Comparison of ENCODE assay signal across 8 cellular contexts in the genomic region with DNA sequence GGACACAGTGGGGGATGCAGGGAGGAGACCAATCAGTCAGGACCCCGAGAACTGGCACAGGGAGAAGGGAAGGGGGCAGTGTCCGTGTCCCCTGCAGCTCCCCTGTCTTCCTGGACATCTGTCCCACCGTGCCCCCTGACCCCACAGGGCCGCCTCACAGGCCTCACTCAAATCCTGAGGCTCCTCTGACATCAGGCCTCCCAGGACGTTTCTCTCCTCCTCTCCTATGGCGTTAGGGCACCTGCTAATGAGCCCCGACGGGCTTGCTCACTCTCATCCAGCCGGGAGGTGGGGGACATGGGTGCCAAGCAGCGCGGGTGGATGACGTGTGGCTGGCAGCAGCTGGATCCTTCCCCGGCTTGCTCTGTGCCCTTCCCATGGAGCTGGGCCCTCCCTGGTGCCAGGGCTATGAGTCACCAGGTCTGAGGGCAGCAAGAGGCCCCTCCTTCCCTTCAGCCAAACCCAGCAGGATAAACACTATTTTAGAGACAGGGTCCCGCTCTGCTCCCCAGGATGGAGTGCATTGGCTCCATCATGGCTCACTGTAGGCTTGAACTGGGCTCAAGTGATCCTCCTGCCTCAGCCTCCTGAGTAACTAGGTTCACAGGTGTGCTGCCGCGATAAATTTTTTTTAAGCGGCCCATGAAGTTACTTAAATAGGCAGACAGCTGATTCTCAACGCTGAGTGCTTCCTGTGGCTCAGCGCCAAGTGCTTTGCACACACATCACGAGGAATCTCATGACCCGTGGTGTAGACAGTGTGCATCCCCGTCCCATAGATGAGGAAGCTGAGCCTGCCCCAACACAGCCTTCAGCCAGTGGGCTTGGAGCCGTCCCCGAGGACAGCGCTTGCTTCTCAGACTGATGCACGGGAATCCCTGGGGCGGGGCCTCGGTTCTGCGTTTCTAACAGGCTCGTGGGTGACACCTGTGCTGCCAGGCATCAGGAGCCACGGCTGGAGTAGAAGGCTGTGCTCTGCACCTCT.
DNase-seq lines count a peak whose midpoint lies in the region; ATAC-seq and TF ChIP-seq lines count a peak whose summit lies in the region.

No MANE protein-coding gene starts in this region.

- H3K9me3 Mint-ChIP-seq in activated CD4-positive, alpha-beta T cell treated with anti-CD3 and anti-CD28 coated beads, Interleukin-2, amount 10 ng/mL, durations not matched to agents 7 days and 5 days, result no peaks in the 10 kb centered on the region

- POLR2A ChIA-PET in activated CD4-positive, alpha-beta T cell treated with anti-CD3 and anti-CD28 coated beads, Interleukin-2, amount 10 ng/mL, durations not matched to agents 7 days and 5 days (lab: Charles Lee), result no interaction called here

- no peak overlapping the region for H3K4me3 ChIP-seq in psoas muscle

- H3K4me1 Mint-ChIP-seq in activated CD4-positive, alpha-beta T cell treated with anti-CD3 and anti-CD28 coated beads, Interleukin-2, amount 10 ng/mL, durations not matched to agents 7 days and 5 days, result no peaks in the 10 kb centered on the region

- CTCF ChIA-PET in activated CD4-positive, alpha-beta T cell treated with anti-CD3 and anti-CD28 coated beads, Interleukin-2, amount 10 ng/mL, durations not matched to agents 7 days and 5 days (lab: Charles Lee), result interaction anchor here (0.9 kb wide), 1 partner anchor 10 kb away, joined by 3 read pairs; no protein-coding TSS in a partner anchor

- H3K4me1 ChIP-seq in foreskin keratinocyte, result no peaks in the 10 kb centered on the region
- peaks cover 16% of the 10 kb centered on the region for H3K4me1 ChIP-seq in psoas muscle

- H3K27me3 ChIP-seq in foreskin keratinocyte, result peaks cover 8% of the 10 kb centered on the region
- no peaks in the 10 kb centered on the region for H3K27me3 ChIP-seq in psoas muscle (ENCODE audit: insufficient read depth in 3 of 3, low read length in 2 of 3)

- H3K36me3 ChIP-seq in psoas muscle (ENCODE audit: insufficient read depth in 1 of 2, low read depth in 1 of 2), result no peaks in the 10 kb centered on the region

- H3K36me3 Mint-ChIP-seq in activated CD4-positive, alpha-beta T cell treated with anti-CD3 and anti-CD28 coated beads, Interleukin-2, amount 10 ng/mL, durations not matched to agents 7 days and 5 days (ENCODE audit: low read depth), result no peaks in the 10 kb centered on the region

- no peak overlapping the region for H3K27ac Mint-ChIP-seq in activated CD4-positive, alpha-beta T cell treated with anti-CD3 and anti-CD28 coated beads, Interleukin-2, amount 10 ng/mL, durations not matched to agents 7 days and 5 days

- DNase-seq in EH (ENCODE audit: low read depth) (peak; percentile 2), NCI-H774 (lab: John Stamatoyannopoulos, UW) (peak; percentile 35), foreskin keratinocyte (peak; percentile 40 to 60), psoas muscle (peak; percentile 76 to 84), amniotic stem cell (lab: John Stamatoyannopoulos, UW) (no peak)
- DNase-seq in stimulated activated CD4-positive, alpha-beta T cell treated with anti-CD3 and anti-CD28 coated beads, Interleukin-15, amount 100 ng/mL, for 24 hours, result no peak
- DNase-seq in activated CD4-positive, alpha-beta T cell treated with anti-CD3 and anti-CD28 coated beads, Interleukin-2, amount 10 ng/mL, durations not matched to agents 7 days and 5 days, result no peak

- H3K4me3 Mint-ChIP-seq in activated CD4-positive, alpha-beta T cell treated with anti-CD3 and anti-CD28 coated beads, Interleukin-2, amount 10 ng/mL, durations not matched to agents 7 days and 5 days, result no peak overlapping the region

- no peaks in the 10 kb centered on the region for H3K9me3 ChIP-seq in psoas muscle

- TF ChIP-seq CTCF in foreskin keratinocyte (conservative IDR thresholded peaks at IDR 0.05) (no peak), psoas muscle (IDR thresholded peaks at IDR 0.05) (no peak)

- peak; percentile 87 for ATAC-seq in foreskin keratinocyte
- ATAC-seq in psoas muscle, result peak; percentile 49 to 78 (median 62)
- no peak for ATAC-seq in GM19397 (IDR thresholded peaks at IDR 0.05; ENCODE audit: unreplicated experiment)

- 50 to 58% (median 57%) methylated on average over 29 to 31 of the region's 31 CpGs for WGBS in psoas muscle, 3 donors

- intact Hi-C loops in psoas muscle (cut with DNase I), result no loop called here

- H3K27me3 Mint-ChIP-seq in activated CD4-positive, alpha-beta T cell treated with anti-CD3 and anti-CD28 coated beads, Interleukin-2, amount 10 ng/mL, durations not matched to agents 7 days and 5 days, result no peaks in the 10 kb centered on the region

- H3K27ac ChIP-seq in foreskin keratinocyte, result no peak overlapping the region
- no peak overlapping the region for H3K27ac ChIP-seq in psoas muscle

Comparison
In these comparisons a context has a peak if more than half of its experiments do, and no peak if none do; other contexts are left out.
1. DNase-seq: peak in EH (single experiment), NCI-H774 (single experiment), foreskin keratinocyte (2 of 2) and psoas muscle (2 of 2); none in stimulated activated CD4-positive, alpha-beta T cell treated with anti-CD3 and anti-CD28 coated beads, Interleukin-15, amount 100 ng/mL, for 24 hours (single experiment), amniotic stem cell (single experiment) and activated CD4-positive, alpha-beta T cell treated with anti-CD3 and anti-CD28 coated beads, Interleukin-2, amount 10 ng/mL, durations not matched to agents 7 days and 5 days (single experiment).